9 cellular contexts compared by ENCODE assay signal in genomic region chr1:144101397-144102050, GRCh38.
DNase-seq lines count a peak whose midpoint lies in the region; ATAC-seq, FAIRE-seq and TF ChIP-seq lines count a peak whose summit lies in the region.
"Had no signal": no experiment of that assay in that cellular context is flagged by ENCODE, and none has a peak within 500 bp of the region (broad histone marks: within the 10 kb centered on the region; RNA-seq: fewer than 3 reads in every experiment).

No MANE protein-coding gene starts in this region.

- H3K4me2 ChIP-seq in PC-3 (ENCODE audit: low read length) = no peak overlapping the region

- intact Hi-C loops in PC-3 (cut with micrococcal nuclease) (no loop called here), kidney (cut with DNase I) (no loop called here)
- intact Hi-C loops in activated naive CD4-positive, alpha-beta T cell treated with anti-CD3 and anti-CD28 coated beads for 36 hours (cut with micrococcal nuclease) = no loop called here

- no peak overlapping the region for H3K27ac Mint-ChIP-seq in activated naive CD4-positive, alpha-beta T cell treated with anti-CD3 and anti-CD28 coated beads for 36 hours
- H3K27ac Mint-ChIP-seq: T-cell had no signal

- no peaks in the 10 kb centered on the region for H3K27me3 ChIP-seq in PC-3 (ENCODE audit: low read length)
- no peaks in the 10 kb centered on the region for H3K27me3 ChIP-seq in subcutaneous abdominal adipose tissue (ENCODE audit: control insufficient read depth in 5 of 5, insufficient read depth in 4 of 5, low read length in 5 of 5)

- H3K4me1 ChIP-seq in PC-3 (ENCODE audit: insufficient read depth, low read length) = no peaks in the 10 kb centered on the region
- no peaks in the 10 kb centered on the region for H3K4me1 ChIP-seq in kidney (ENCODE audit: control insufficient read depth in 1 of 2, insufficient read depth in 1 of 2, low read depth in 1 of 2, low read length in 2 of 2)
- no peaks in the 10 kb centered on the region for H3K4me1 ChIP-seq in subcutaneous abdominal adipose tissue (ENCODE audit: control insufficient read depth in 5 of 5, insufficient read depth in 5 of 5, low read length in 5 of 5)

- no peak overlapping the region for H3K4me3 ChIP-seq in PC-3 (ENCODE audit: low read length)
- H3K4me3 ChIP-seq in kidney (ENCODE audit: low read length in 2 of 2) = no peak overlapping the region
- no peak overlapping the region for H3K4me3 ChIP-seq in subcutaneous abdominal adipose tissue (ENCODE audit: low read depth in 1 of 5, low read length in 5 of 5)

- H3F3A ChIP-seq in PC-3 (ENCODE audit: low read length, unreplicated experiment) = no peaks in the 10 kb centered on the region

- H3K27me3 Mint-ChIP-seq in activated naive CD4-positive, alpha-beta T cell treated with anti-CD3 and anti-CD28 coated beads for 36 hours (ENCODE audit: low read depth) = no peaks in the 10 kb centered on the region
- H3K27me3 Mint-ChIP-seq: T-cell had no signal

- no peaks in the 10 kb centered on the region for H3K79me2 ChIP-seq in PC-3 (ENCODE audit: low read length)

- H3K9ac ChIP-seq in PC-3 (ENCODE audit: low read length) (no peak overlapping the region), kidney (ENCODE audit: low read length in 2 of 2) (no peak overlapping the region), subcutaneous abdominal adipose tissue (ENCODE audit: low read length in 5 of 5) (no peak overlapping the region)

- no peak overlapping the region for H2AFZ ChIP-seq in PC-3 (ENCODE audit: low read length)

- TF ChIP-seq CTCF in PC-3 (conservative IDR thresholded peaks at IDR 0.05; ENCODE audit: low read depth, low read length) = no peak
- no peak for TF ChIP-seq CTCF in kidney (IDR thresholded peaks at IDR 0.05; ENCODE audit: borderline replicate concordance, extremely low read depth, insufficient read depth)

- H3K4me1 Mint-ChIP-seq in activated naive CD4-positive, alpha-beta T cell treated with anti-CD3 and anti-CD28 coated beads for 36 hours (ENCODE audit: low read depth) = no peaks in the 10 kb centered on the region
- H3K4me1 Mint-ChIP-seq: T-cell had no signal

- H3K9me2 ChIP-seq in PC-3 (replicated peaks; ENCODE audit: low read length) = no peaks in the 10 kb centered on the region

- H4K20me1 ChIP-seq in PC-3 (ENCODE audit: low read length) = no peaks in the 10 kb centered on the region

- H3K9me3 ChIP-seq in PC-3 (ENCODE audit: low read length) (0 out of 2 replicates have a peak, but pooled peaks cover 3% of the 10 kb centered on the region), kidney (ENCODE audit: control insufficient read depth in 1 of 2, low read length in 2 of 2) (no peaks in the 10 kb centered on the region), subcutaneous abdominal adipose tissue (ENCODE audit: control insufficient read depth in 5 of 5, low read length in 5 of 5) (peaks cover 0 to 24% (median 9%) of the 10 kb centered on the region in 5 donors)

- POLR2A ChIA-PET in PC-3 (lab: Charles Lee; ENCODE audit: unreplicated experiment) = no interaction called here

- BruUV-seq in PC-3 (replicated peaks; lab: Mats Ljungman, UMichigan) = no TSS peak

- DNase-seq in PC-3 (peak; percentile 40), kidney (peak; percentile 89), NCI-H1092 treated with DMSO at 0.1 percent for 48 hours (lab: John Stamatoyannopoulos, UW) (no peak), NCI-H526 treated with DMSO at 0.1 percent for 48 hours (lab: John Stamatoyannopoulos, UW) (no peak)
- peak; percentile 5 for DNase-seq in activated naive CD4-positive, alpha-beta T cell treated with anti-CD3 and anti-CD28 coated beads for 36 hours

- no peak overlapping the region for H3K4me3 Mint-ChIP-seq in activated naive CD4-positive, alpha-beta T cell treated with anti-CD3 and anti-CD28 coated beads for 36 hours
- H3K4me3 Mint-ChIP-seq: T-cell had no signal

- no peak overlapping the region for H3K27ac ChIP-seq in PC-3 (ENCODE audit: low read length)
- H3K27ac ChIP-seq in kidney (ENCODE audit: low read depth in 2 of 2, low read length in 2 of 2) = no peak overlapping the region
- H3K27ac ChIP-seq in subcutaneous abdominal adipose tissue (ENCODE audit: low read depth, low read length) = peak overlapping the region; percentile 23

- CTCF ChIA-PET in PC-3 (lab: Charles Lee) = no interaction called here
- CTCF ChIA-PET in activated naive CD4-positive, alpha-beta T cell treated with anti-CD3 and anti-CD28 coated beads for 36 hours (lab: Charles Lee) = no interaction called here

- H3K36me3 ChIP-seq in PC-3 (ENCODE audit: low read depth, low read length) (no peaks in the 10 kb centered on the region), kidney (ENCODE audit: control insufficient read depth in 1 of 2, insufficient read depth in 2 of 2, low read length in 2 of 2) (no peaks in the 10 kb centered on the region), subcutaneous abdominal adipose tissue (ENCODE audit: control insufficient read depth in 5 of 5, insufficient read depth in 5 of 5, low read length in 5 of 5) (no peaks in the 10 kb centered on the region)

- FAIRE-seq in kidney (lab: Jason Lieb, UNC) = no peak

- H3K36me3 Mint-ChIP-seq in activated naive CD4-positive, alpha-beta T cell treated with anti-CD3 and anti-CD28 coated beads for 36 hours (ENCODE audit: low read depth) = no peaks in the 10 kb centered on the region
- H3K36me3 Mint-ChIP-seq: T-cell had no signal

- no peaks in the 10 kb centered on the region for H3K9me3 Mint-ChIP-seq in activated naive CD4-positive, alpha-beta T cell treated with anti-CD3 and anti-CD28 coated beads for 36 hours
- H3K9me3 Mint-ChIP-seq: T-cell had no signal

- ATAC-seq in PC-3 = peak; percentile 22
- ATAC-seq in GM21528 (IDR thresholded peaks at IDR 0.05; ENCODE audit: low FRiP score, unreplicated experiment) = no peak
- ATAC-seq in GM19455 (IDR thresholded peaks at IDR 0.05; ENCODE audit: unreplicated experiment) = no peak

Comparison
In these comparisons a context has a peak if more than half of its experiments do, and no peak if none do; other contexts are left out.
1. DNase-seq: peak in PC-3 (single experiment), activated naive CD4-positive, alpha-beta T cell treated with anti-CD3 and anti-CD28 coated beads for 36 hours (single experiment) and kidney (single experiment); none in NCI-H1092 treated with DMSO at 0.1 percent for 48 hours (single experiment) and NCI-H526 treated with DMSO at 0.1 percent for 48 hours (single experiment).